ENCODE assay signal across 8 cellular contexts in genomic region chr1:227946624-227947424, GRCh38. TPM values are rescaled to one million over a fixed set of nuclear protein-coding genes. Genes with fewer than 3 reads are reported as not detected.
DNase-seq lines count a peak whose midpoint lies in the region; ATAC-seq and TF ChIP-seq lines count a peak whose summit lies in the region.

No MANE protein-coding gene starts in this region.

- peaks cover 20% of the 10 kb centered on the region for H3K27me3 Mint-ChIP-seq in mesothelial cell of epicardium (ENCODE audit: low read depth)

- no peaks in the 10 kb centered on the region for H3K36me3 Mint-ChIP-seq in mesothelial cell of epicardium

- ATAC-seq in HG02588 (IDR thresholded peaks at IDR 0.05; ENCODE audit: unreplicated experiment) (peak; percentile 49), GM18519 (IDR thresholded peaks at IDR 0.05; ENCODE audit: low FRiP score, unreplicated experiment) (no peak)

- no peaks in the 10 kb centered on the region for H3K9me3 Mint-ChIP-seq in mesothelial cell of epicardium

- peak; percentile 22 for DNase-seq in GDM1 (lab: John Stamatoyannopoulos, UW)
- peak; percentile 36 for DNase-seq in NCI-H2227 treated with DMSO at 0.1 percent for 48 hours (lab: John Stamatoyannopoulos, UW)
- DNase-seq in activated CD8-positive, alpha-beta memory T cell treated with anti-CD3 and anti-CD28 coated beads, Interleukin-2, amount 50 U/mL, for 4 hours: peak; percentile 53
- peak; percentile 85 for DNase-seq in epithelial cell of esophagus (ENCODE audit: low read depth)
- DNase-seq in mesothelial cell of epicardium (ENCODE audit: low spot score in 2 of 2, unreplicated experiment in 2 of 2): peak; percentile 72 to 84
- DNase-seq in stimulated activated naive CD4-positive, alpha-beta T cell (lab: John Stamatoyannopoulos, UW): peak; percentile 14 to 62 (median 36)

- peak overlapping the region; percentile 73 for H3K4me3 Mint-ChIP-seq in mesothelial cell of epicardium

- H3K4me1 Mint-ChIP-seq in mesothelial cell of epicardium: peaks cover 26% of the 10 kb centered on the region

- TF ChIP-seq CTCF in epithelial cell of esophagus (IDR thresholded peaks at IDR 0.05; ENCODE audit: insufficient read depth, low read depth, low read length, missing control alignments) (peak; percentile 40), mesothelial cell of epicardium (IDR thresholded peaks at IDR 0.05; ENCODE audit: unreplicated experiment) (peak; percentile 83)

- peak overlapping the region; percentile 76 for H3K27ac Mint-ChIP-seq in mesothelial cell of epicardium

- peak overlapping the region; percentile 50 for H3K4me3 ChIP-seq in epithelial cell of esophagus (ENCODE audit: low read length)

RNA-seq across cellular contexts. Expression of gene WNT9A, which starts 0.9 kb away (rescaled TPM):
- 3.9 to 4.5 TPM (median 4.3 TPM) in 3 replicates for total RNA-seq in mesothelial cell of epicardium

RNA-seq across cellular contexts. Expression of gene WNT3A, which starts 60.0 kb away (rescaled TPM):
- 0.09 to 0.16 TPM in 2 of 3 replicates, not detected in the other for total RNA-seq in mesothelial cell of epicardium

Comparison
In these comparisons a context has a peak if more than half of its experiments do, and no peak if none do; other contexts are left out.
1. DNase-seq: peak in every context shown above with its lines; median percentile 85 in epithelial cell of esophagus; 78 in mesothelial cell of epicardium; 53 in activated CD8-positive, alpha-beta memory T cell treated with anti-CD3 and anti-CD28 coated beads, Interleukin-2, amount 50 U/mL, for 4 hours; 36 in stimulated activated naive CD4-positive, alpha-beta T cell; 36 in NCI-H2227 treated with DMSO at 0.1 percent for 48 hours; 22 in GDM1.